Comparison of ENCODE assay signal across 24 cellular contexts in the genomic region with DNA sequence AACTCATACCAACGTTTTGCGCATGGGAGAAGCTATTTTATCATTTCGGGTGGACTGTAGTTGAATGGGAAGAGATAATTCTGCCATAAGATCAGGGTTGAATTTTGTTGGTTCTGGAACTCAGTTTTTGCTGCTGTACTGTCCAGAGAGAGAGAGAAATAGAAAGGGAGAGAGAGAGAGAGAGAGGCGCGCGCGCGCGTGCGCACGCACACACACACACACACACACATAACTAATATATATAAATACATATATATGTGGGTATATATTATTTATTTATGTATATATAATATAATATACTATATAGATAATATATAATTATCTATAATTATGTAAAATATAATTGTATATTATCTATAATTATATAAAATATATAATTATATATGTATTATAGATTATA.
"Had no signal": no experiment of that assay in that cellular context is flagged by ENCODE, and none has a peak within 500 bp of the region (broad histone marks: within the 10 kb centered on the region; RNA-seq: fewer than 3 reads in every experiment).

No MANE protein-coding gene starts in this region.

- H3K9ac ChIP-seq: parathyroid adenoma had no signal

- H3K9me3 ChIP-seq: left lung, lower lobe of right lung, sigmoid colon, stomach, testis, thyroid gland, transverse colon, upper lobe of left lung had no signal

- DNase-seq: hippocampal formation; left colon; left lung; lower lobe of right lung; mammary epithelial cell; mesenchymal stem cell; naive thymus-derived CD8-positive, alpha-beta T cell; nucleus accumbens; right cardiac atrium; sigmoid colon; stimulated activated CD4-positive, alpha-beta T cell treated with anti-CD3 and anti-CD28 coated beads, Interleukin-1b, Interleukin-23, amount 100 ng/mL, for 48 hours; stimulated activated CD4-positive, alpha-beta T cell treated with anti-CD3 and anti-CD28 coated beads, Interleukin-2, amount 100 ng/mL, for 48 hours; stimulated activated CD4-positive, alpha-beta T cell treated with anti-CD3 and anti-CD28 coated beads, Interleukin-4, amount 100 ng/mL, for 4 hours; stimulated activated naive B cell treated with anti-CD40 and anti-IgM and Interleukin-4, amounts not matched to agents 10 μg/mL and 1 μg/mL and 100 μg/mL, for 72 hours; stimulated activated naive CD8-positive, alpha-beta T cell treated with anti-CD3 and anti-CD28 coated beads, Interleukin-15, Interleukin-2, amounts not matched to agents 100 U/mL and 50 U/mL, for 24 hours; stomach; testis; thyroid gland; transverse colon had no signal

- H3K27ac ChIP-seq: left lung, lower lobe of right lung, parathyroid adenoma, sigmoid colon, stomach, testis, thyroid gland, transverse colon, upper lobe of left lung, vagina had no signal

- ATAC-seq: left colon; naive thymus-derived CD8-positive, alpha-beta T cell; right cardiac atrium; stimulated activated naive B cell treated with anti-CD40 and anti-IgM and Interleukin-4, amounts not matched to agents 10 μg/mL and 1 μg/mL and 100 μg/mL, for 72 hours; stimulated activated naive CD8-positive, alpha-beta T cell treated with anti-CD3 and anti-CD28 coated beads, Interleukin-15, Interleukin-2, amounts not matched to agents 100 U/mL and 50 U/mL, for 24 hours had no signal

- H3K4me2 ChIP-seq: smooth muscle cell had no signal

- H2AFZ ChIP-seq: parathyroid adenoma had no signal

- H3K36me3 ChIP-seq: left lung, lower lobe of right lung, sigmoid colon, thyroid gland, transverse colon, vagina had no signal

- H3K4me3 ChIP-seq: left lung, lower lobe of right lung, sigmoid colon, smooth muscle cell, stomach, testis, thyroid gland, transverse colon, upper lobe of left lung, vagina had no signal

- H3K27me3 ChIP-seq: left lung, sigmoid colon, stomach, testis, thyroid gland, transverse colon, upper lobe of left lung, vagina had no signal

- FAIRE-seq: keratinocyte had no signal

- H3K4me1 ChIP-seq: left lung, lower lobe of right lung, sigmoid colon, testis, transverse colon, upper lobe of left lung, vagina had no signal
